1 cellular context compared by ENCODE assay signal in genomic region chr22:49869091-49869830, GRCh38.
TF ChIP-seq lines count a peak whose summit lies in the region.

No MANE protein-coding gene starts in this region.

TF ChIP-seq in H1, 55 proteins besides CTCF, POLR2A, EP300 and RAD21:
- no peak for TF ChIP-seq SIX5 (IDR thresholded peaks at IDR 0.05; ENCODE audit: low read depth, low read length)
- TF ChIP-seq KDM4A (IDR thresholded peaks at IDR 0.05; ENCODE audit: low read depth, low read length, severe bottlenecking): no peak
- TF ChIP-seq CBX5 (IDR thresholded peaks at IDR 0.05; ENCODE audit: low read depth, low read length): no peak
